1 cellular context compared by ENCODE assay signal in the genomic region with DNA sequence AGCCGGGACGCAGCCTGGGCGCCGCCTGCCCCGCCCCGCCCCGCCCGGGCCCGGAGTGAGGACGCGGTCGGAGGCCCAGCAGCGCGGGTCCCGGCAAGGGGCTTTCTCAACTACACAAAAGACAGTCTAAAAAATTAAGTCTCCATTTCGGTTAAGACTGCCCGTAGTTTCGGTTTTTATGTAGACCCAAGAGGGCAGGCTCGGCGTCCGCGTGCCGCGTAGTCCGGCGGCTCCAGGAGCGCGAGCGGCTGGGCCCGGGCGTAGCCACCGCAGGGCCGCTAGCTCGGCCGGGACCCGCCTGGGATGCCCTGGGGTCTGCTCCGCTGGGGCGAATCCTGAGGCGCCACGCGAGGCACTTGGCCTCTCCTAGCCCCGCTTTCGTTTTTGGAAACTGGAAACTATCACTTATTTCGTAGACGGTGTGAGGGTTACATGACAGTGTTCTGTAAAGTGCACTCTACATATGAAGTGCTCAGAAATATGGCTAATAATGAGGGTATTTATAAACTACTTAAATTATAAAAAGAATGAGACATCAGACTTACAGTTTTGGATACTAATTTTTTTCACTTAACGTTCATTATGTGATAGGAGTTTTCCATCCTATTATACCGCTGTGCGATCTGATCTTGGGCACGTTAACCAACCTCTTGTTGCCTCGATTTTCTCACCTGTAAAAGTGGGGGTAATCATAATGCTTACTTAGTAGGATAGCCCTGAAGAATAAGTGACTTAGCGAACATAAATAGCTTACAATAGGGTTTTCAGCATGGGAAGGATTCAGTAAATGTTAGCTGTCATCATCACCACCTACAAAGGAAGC.
TF ChIP-seq lines count a peak whose summit lies in the region.

No MANE protein-coding gene starts in this region.

TF ChIP-seq in HepG2, 621 proteins besides CTCF, POLR2A, EP300 and RAD21 (continues in another document):
- TF ChIP-seq SRSF1 (optimal IDR thresholded peaks at IDR 0.05; ENCODE audit: low read depth, low read length), result no peak
- TF ChIP-seq, protein P1, sequence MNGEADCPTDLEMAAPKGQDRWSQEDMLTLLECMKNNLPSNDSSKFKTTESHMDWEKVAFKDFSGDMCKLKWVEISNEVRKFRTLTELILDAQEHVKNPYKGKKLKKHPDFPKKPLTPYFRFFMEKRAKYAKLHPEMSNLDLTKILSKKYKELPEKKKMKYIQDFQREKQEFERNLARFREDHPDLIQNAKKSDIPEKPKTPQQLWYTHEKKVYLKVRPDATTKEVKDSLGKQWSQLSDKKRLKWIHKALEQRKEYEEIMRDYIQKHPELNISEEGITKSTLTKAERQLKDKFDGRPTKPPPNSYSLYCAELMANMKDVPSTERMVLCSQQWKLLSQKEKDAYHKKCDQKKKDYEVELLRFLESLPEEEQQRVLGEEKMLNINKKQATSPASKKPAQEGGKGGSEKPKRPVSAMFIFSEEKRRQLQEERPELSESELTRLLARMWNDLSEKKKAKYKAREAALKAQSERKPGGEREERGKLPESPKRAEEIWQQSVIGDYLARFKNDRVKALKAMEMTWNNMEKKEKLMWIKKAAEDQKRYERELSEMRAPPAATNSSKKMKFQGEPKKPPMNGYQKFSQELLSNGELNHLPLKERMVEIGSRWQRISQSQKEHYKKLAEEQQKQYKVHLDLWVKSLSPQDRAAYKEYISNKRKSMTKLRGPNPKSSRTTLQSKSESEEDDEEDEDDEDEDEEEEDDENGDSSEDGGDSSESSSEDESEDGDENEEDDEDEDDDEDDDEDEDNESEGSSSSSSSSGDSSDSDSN (CRISPR knock-in tag; IDR thresholded peaks at IDR 0.05), result peak; percentile 44; the same call in 1 of the 2 replicates
- 0 out of 4 replicates have a peak, but pooled peaks of 1 of the 2 experiments have one; percentile 10 for TF ChIP-seq ATF4 (CRISPR knock-in tag; IDR thresholded peaks at IDR 0.05)
- TF ChIP-seq, protein P2, sequence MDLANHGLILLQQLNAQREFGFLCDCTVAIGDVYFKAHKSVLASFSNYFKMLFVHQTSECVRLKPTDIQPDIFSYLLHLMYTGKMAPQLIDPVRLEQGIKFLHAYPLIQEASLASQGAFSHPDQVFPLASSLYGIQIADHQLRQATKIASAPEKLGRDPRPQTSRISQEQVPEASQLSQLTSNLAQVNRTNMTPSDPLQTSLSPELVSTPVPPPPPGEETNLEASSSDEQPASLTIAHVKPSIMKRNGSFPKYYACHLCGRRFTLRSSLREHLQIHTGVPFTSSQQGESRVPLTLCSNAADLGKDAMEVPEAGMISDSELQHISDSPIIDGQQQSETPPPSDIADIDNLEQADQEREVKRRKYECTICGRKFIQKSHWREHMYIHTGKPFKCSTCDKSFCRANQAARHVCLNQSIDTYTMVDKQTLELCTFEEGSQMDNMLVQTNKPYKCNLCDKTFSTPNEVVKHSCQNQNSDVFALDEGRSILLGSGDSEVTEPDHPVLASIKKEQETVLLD (CRISPR knock-in tag; IDR thresholded peaks at IDR 0.05; ENCODE audit: low read depth), result peak; percentile 1; the same call in 1 of the 2 replicates
- TF ChIP-seq ZFX (CRISPR knock-in tag; IDR thresholded peaks at IDR 0.05; ENCODE audit: low read depth), result peak; percentile 46; the same call in 1 of the 2 replicates
- no peak for TF ChIP-seq TRAFD1 (CRISPR knock-in tag; IDR thresholded peaks at IDR 0.05; ENCODE audit: borderline replicate concordance)
- 0 out of 2 replicates have a peak, but pooled peaks have one; percentile 64 for TF ChIP-seq REL (CRISPR knock-in tag; conservative IDR thresholded peaks at IDR 0.05)
- TF ChIP-seq ZNF558 (CRISPR knock-in tag; IDR thresholded peaks at IDR 0.05; ENCODE audit: borderline replicate concordance), result 0 out of 2 replicates have a peak, but pooled peaks have one; percentile 12
- TF ChIP-seq HNF1A (IDR thresholded peaks at IDR 0.05; ENCODE audit: low read depth), result no peak
- TF ChIP-seq HNF1A (CRISPR knock-in tag; IDR thresholded peaks at IDR 0.05; ENCODE audit: borderline replicate concordance), result no peak
- TF ChIP-seq ZNF704 (CRISPR knock-in tag; IDR thresholded peaks at IDR 0.05; ENCODE audit: borderline replicate concordance), result no peak
- TF ChIP-seq ASH2L (IDR thresholded peaks at IDR 0.05; ENCODE audit: insufficient read length, low read depth, low read length), result peak; percentile 73
- TF ChIP-seq TP53 (CRISPR knock-in tag; conservative IDR thresholded peaks at IDR 0.05), result no peak
- TF ChIP-seq PHF20 (CRISPR knock-in tag; IDR thresholded peaks at IDR 0.05), result 0 out of 2 replicates have a peak, but pooled peaks have one; percentile 8
- no peak for TF ChIP-seq BORCS8-MEF2B (CRISPR knock-in tag; IDR thresholded peaks at IDR 0.05)
- TF ChIP-seq ZNF761 (CRISPR knock-in tag; conservative IDR thresholded peaks at IDR 0.05), result no peak
- TF ChIP-seq RBFOX2 (IDR thresholded peaks at IDR 0.05; ENCODE audit: low read depth, low read length), result peak; percentile 27
- no peak for TF ChIP-seq JDP2 (CRISPR knock-in tag; IDR thresholded peaks at IDR 0.05; ENCODE audit: borderline replicate concordance)
- no peak for TF ChIP-seq NFAT5 (CRISPR knock-in tag; IDR thresholded peaks at IDR 0.05)
- no peak for TF ChIP-seq PITX1 (CRISPR knock-in tag; IDR thresholded peaks at IDR 0.05)
- no peak for TF ChIP-seq ZNF331 (CRISPR knock-in tag; IDR thresholded peaks at IDR 0.05)
- TF ChIP-seq REXO4 (CRISPR knock-in tag; IDR thresholded peaks at IDR 0.05; ENCODE audit: borderline replicate concordance), result no peak
- no peak for TF ChIP-seq CHD2 (IDR thresholded peaks at IDR 0.05; ENCODE audit: low read depth, low read length)
- TF ChIP-seq HNRNPLL (IDR thresholded peaks at IDR 0.05; ENCODE audit: low read depth, low read length, poor library complexity, severe bottlenecking), result peak; percentile 85
